Comparison of ENCODE assay signal across 19 cellular contexts in the genomic region with DNA sequence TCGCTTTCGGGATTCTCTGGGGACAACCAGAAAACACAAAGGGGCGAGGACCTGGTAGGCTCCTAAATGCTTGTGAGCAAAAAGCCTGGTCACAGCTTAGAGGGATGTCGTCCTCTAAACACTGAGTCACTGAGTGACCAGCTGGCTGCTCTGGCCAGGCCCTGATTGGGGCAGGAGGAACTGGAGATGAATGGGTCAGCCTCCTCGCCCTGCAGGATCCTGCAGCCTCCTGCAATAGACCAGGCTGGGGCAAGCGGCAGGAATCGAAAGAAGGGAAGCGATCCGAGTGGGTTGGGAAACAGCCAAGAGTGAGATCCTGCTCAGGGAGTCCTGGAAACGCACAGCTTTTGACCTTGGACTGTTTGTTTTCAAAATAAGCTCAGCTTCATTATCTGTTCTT. TPM values are rescaled to one million over a fixed set of nuclear protein-coding genes. Genes with fewer than 3 reads are reported as not detected.
DNase-seq lines count a peak whose midpoint lies in the region; ATAC-seq and TF ChIP-seq lines count a peak whose summit lies in the region.
"Had no signal": no experiment of that assay in that cellular context is flagged by ENCODE, and none has a peak within 500 bp of the region (broad histone marks: within the 10 kb centered on the region; RNA-seq: fewer than 3 reads in every experiment).

No MANE protein-coding gene starts in this region.

- H4K20me1 ChIP-seq in GM23338 (replicated peaks; ENCODE audit: insufficient read depth): no peaks in the 10 kb centered on the region
- H4K20me1 ChIP-seq: BLaER1 treated with 17β-estradiol and CSF1 and Interleukin-3, amounts not matched to agents 10 nM and 100 nM had no signal

- H3K79me2 ChIP-seq in GM23338 (replicated peaks; ENCODE audit: insufficient read depth): no peaks in the 10 kb centered on the region

- H3K4me2 ChIP-seq in GM23338: no peak overlapping the region; the same call in 1 of the 2 replicates
- H3K4me2 ChIP-seq: BLaER1 treated with 17β-estradiol and CSF1 and Interleukin-3, amounts not matched to agents 10 nM and 100 nM had no signal

- DNase-seq in GM23338 (ENCODE audit: low spot score) (peak; percentile 49), RPMI7951 (ENCODE audit: low read depth) (peak; percentile 63), fibroblast of villous mesenchyme (ENCODE audit: low read depth) (peak; percentile 36), retina (peak; percentile 44), amygdala (lab: John Stamatoyannopoulos, UW) (no peak), NCI-H774 (lab: John Stamatoyannopoulos, UW) (no peak), NOMO-1 (lab: John Stamatoyannopoulos, UW; ENCODE audit: unreplicated experiment in 2 of 2) (no peak)
- DNase-seq: activated CD4-positive, alpha-beta T cell treated with anti-CD3 and anti-CD28 coated beads, Interleukin-2, amount 50 U/mL, for 48 hours; activated T-cell treated with anti-CD3 and anti-CD28 coated beads, Interleukin-2, amount 50 U/mL, for 72 hours; DND-41; NCI-H1105; NCI-H345; nucleus accumbens; stimulated activated CD4-positive, alpha-beta T cell treated with anti-CD3 and anti-CD28 coated beads, Interleukin-2, amount 100 ng/mL, for 48 hours had no signal

- H3K27me3 Mint-ChIP-seq in GM23338 (ENCODE audit: insufficient read depth, low read depth, poor library complexity): peaks cover 59% of the 10 kb centered on the region

- H3K27ac ChIP-seq in GM23338 (ENCODE audit: low read depth): no peak overlapping the region
- H3K27ac ChIP-seq: BLaER1 treated with 17β-estradiol and CSF1 and Interleukin-3, amounts not matched to agents 10 nM and 100 nM had no signal

- no peak; the same call in 2 of the 3 replicates for ATAC-seq in GM23338
- no peak for ATAC-seq in HG03025 (IDR thresholded peaks at IDR 0.05; ENCODE audit: low FRiP score, unreplicated experiment)
- ATAC-seq: activated T-cell treated with anti-CD3 and anti-CD28 coated beads, Interleukin-2, amount 50 U/mL, for 72 hours; GM12878; sciatic nerve had no signal

- H3K4me1 ChIP-seq in GM23338 (ENCODE audit: insufficient read depth): peaks cover 46% of the 10 kb centered on the region

- peaks cover 46% of the 10 kb centered on the region for H3K4me1 Mint-ChIP-seq in GM23338

- 0 out of 2 replicates have a peak overlapping the region, but pooled peaks have one; percentile 15 for H2AFZ ChIP-seq in GM23338

- H3K4me3 Mint-ChIP-seq in GM23338: no peak overlapping the region
- H3K4me3 Mint-ChIP-seq: activated T-cell treated with anti-CD3 and anti-CD28 coated beads, Interleukin-2, amount 50 U/mL, for 72 hours had no signal

- no peaks in the 10 kb centered on the region for H3K36me3 Mint-ChIP-seq in GM23338 (ENCODE audit: low read depth)

- peaks cover 70% of the 10 kb centered on the region for H3K27me3 ChIP-seq in GM23338 (ENCODE audit: insufficient read depth)

- H3K9me3 Mint-ChIP-seq in GM23338: no peaks in the 10 kb centered on the region
- H3K9me3 Mint-ChIP-seq: activated T-cell treated with anti-CD3 and anti-CD28 coated beads, Interleukin-2, amount 50 U/mL, for 72 hours had no signal

- no peak overlapping the region for H3K27ac Mint-ChIP-seq in GM23338
- H3K27ac Mint-ChIP-seq: activated T-cell treated with anti-CD3 and anti-CD28 coated beads, Interleukin-2, amount 50 U/mL, for 72 hours; IgD-negative memory B cell had no signal

- H3K4me3 ChIP-seq in GM23338 (no peak overlapping the region), fibroblast of villous mesenchyme (ENCODE audit: low read depth, low read length) (no peak overlapping the region)
- H3K4me3 ChIP-seq: BLaER1 treated with 17β-estradiol and CSF1 and Interleukin-3, amounts not matched to agents 10 nM and 100 nM; GM12878 had no signal

- H3F3A ChIP-seq in GM23338 (replicated peaks; ENCODE audit: low read depth): 0 out of 2 replicates have a peak, but pooled peaks cover 15% of the 10 kb centered on the region

- TF ChIP-seq CTCF in GM23338 (conservative IDR thresholded peaks at IDR 0.05; ENCODE audit: low read depth in 2 of 2) (no peak), fibroblast of villous mesenchyme (IDR thresholded peaks at IDR 0.05; ENCODE audit: insufficient read depth, low read depth, low read length) (no peak)

- H3K9me2 ChIP-seq in GM23338 (ENCODE audit: insufficient read depth): no peaks in the 10 kb centered on the region

- H3K36me3 ChIP-seq in GM23338 (ENCODE audit: insufficient read depth): no peaks in the 10 kb centered on the region
- H3K36me3 ChIP-seq: BLaER1 treated with 17β-estradiol and CSF1 and Interleukin-3, amounts not matched to agents 10 nM and 100 nM had no signal

TF ChIP-seq in GM23338, 12 proteins besides CTCF, POLR2A, EP300 and RAD21 (continues in another document):
- TF ChIP-seq ZNF114 (CRISPR knock-in tag; IDR thresholded peaks at IDR 0.05) (no peak), EZH2phosphoT487 (IDR thresholded peaks at IDR 0.05; ENCODE audit: unreplicated experiment) (no peak), STAT1 (IDR thresholded peaks at IDR 0.05; ENCODE audit: unreplicated experiment) (no peak), JUNB (IDR thresholded peaks at IDR 0.05; ENCODE audit: unreplicated experiment) (no peak), NANOG (IDR thresholded peaks at IDR 0.05; ENCODE audit: borderline replicate concordance) (no peak), REST (IDR thresholded peaks at IDR 0.05; ENCODE audit: unreplicated experiment) (no peak), EZH2 (IDR thresholded peaks at IDR 0.05; ENCODE audit: low read depth, unreplicated experiment) (no peak), ZNF331 (CRISPR knock-in tag; IDR thresholded peaks at IDR 0.05; ENCODE audit: low read depth) (no peak), CREB1 (CRISPR knock-in tag; IDR thresholded peaks at IDR 0.05; ENCODE audit: low read depth) (no peak)
- TF ChIP-seq, protein P1, sequence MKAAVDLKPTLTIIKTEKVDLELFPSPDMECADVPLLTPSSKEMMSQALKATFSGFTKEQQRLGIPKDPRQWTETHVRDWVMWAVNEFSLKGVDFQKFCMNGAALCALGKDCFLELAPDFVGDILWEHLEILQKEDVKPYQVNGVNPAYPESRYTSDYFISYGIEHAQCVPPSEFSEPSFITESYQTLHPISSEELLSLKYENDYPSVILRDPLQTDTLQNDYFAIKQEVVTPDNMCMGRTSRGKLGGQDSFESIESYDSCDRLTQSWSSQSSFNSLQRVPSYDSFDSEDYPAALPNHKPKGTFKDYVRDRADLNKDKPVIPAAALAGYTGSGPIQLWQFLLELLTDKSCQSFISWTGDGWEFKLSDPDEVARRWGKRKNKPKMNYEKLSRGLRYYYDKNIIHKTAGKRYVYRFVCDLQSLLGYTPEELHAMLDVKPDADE (IDR thresholded peaks at IDR 0.05): no peak

RNA-seq across cellular contexts. Expression of gene MSX2, which starts 34.1 kb away (rescaled TPM):
- 0.17 and 0.62 TPM in 2 replicates for total RNA-seq in GM23338 (2014; rRNA removed; shearing (Covaris generic))
- polyA plus RNA-seq in GM23338 (2016; fragmentation: Nextera tagmentation; extraction: Ambion mirVana): 0.37 and 0.47 TPM in 2 replicates
- 3.8 and 5.8 TPM in 2 replicates for total RNA-seq in RPMI7951 (2014; rRNA removed; shearing (Covaris generic))
- total RNA-seq in fibroblast of villous mesenchyme: 0.32 and 0.43 TPM in 2 replicates
- total RNA-seq: GM12878 had no signal
- polyA plus RNA-seq: GM12878, IgD-negative memory B cell had no signal

Comparison
In these comparisons a context has a peak if more than half of its experiments do, and no peak if none do; other contexts are left out.
1. DNase-seq: peak in GM23338 (single experiment), RPMI7951 (single experiment), fibroblast of villous mesenchyme (single experiment) and retina (single experiment); none in amygdala (0 of 56), NCI-H774 (single experiment) and NOMO-1 (0 of 2).